Comparison of ENCODE assay signal across 12 cellular contexts in the genomic region with DNA sequence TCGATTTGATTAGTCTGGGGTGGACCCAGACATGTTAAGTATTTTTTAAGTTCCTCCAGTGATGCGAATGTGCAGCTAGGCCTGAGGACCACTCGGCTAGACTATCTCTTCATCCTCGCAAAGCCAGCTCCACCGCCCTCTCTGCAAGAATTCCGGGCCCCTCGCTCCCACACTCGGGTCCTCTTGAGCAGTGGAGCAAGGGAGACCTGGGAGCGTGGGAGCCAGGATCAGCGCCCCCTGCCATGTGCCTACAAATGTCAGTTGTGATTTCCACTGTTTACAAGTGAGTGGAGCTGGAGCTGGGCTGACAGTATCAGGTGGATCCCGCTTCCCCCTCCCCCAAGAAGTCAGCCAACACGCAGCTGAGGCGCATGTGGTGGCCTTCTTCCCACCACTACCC. TPM values are rescaled to one million over a fixed set of nuclear protein-coding genes. Genes with fewer than 3 reads are reported as not detected.
"Had no signal": no experiment of that assay in that cellular context is flagged by ENCODE, and none has a peak within 500 bp of the region (broad histone marks: within the 10 kb centered on the region; RNA-seq: fewer than 3 reads in every experiment).

No MANE protein-coding gene starts in this region.

- H3K4me3 Mint-ChIP-seq: activated T-cell treated with anti-CD3 and anti-CD28 coated beads, Interleukin-2, amount 50 U/mL, for 24 hours; natural killer cell treated with Interleukin-12 subunit alpha and Interleukin-12 subunit beta and Interleukin-15 and Interleukin-18, amount 100 ng/mL, for 72 hours had no signal

- DNase-seq: activated CD4-positive, alpha-beta T cell treated with anti-CD3 and anti-CD28 coated beads, Interleukin-2, amount 50 U/mL, for 4 hours; activated gamma-delta T cell; activated T-cell treated with anti-CD3 and anti-CD28 coated beads, Interleukin-2, amount 50 U/mL, for 24 hours; erythroblast; hippocampal formation; lower lobe of right lung; SJCRH30; small intestine had no signal

- ATAC-seq: lower lobe of right lung; natural killer cell treated with Interleukin-12 subunit alpha and Interleukin-12 subunit beta and Interleukin-15 and Interleukin-18, amount 100 ng/mL, for 72 hours had no signal

- H3K27ac Mint-ChIP-seq: activated T-cell treated with anti-CD3 and anti-CD28 coated beads, Interleukin-2, amount 50 U/mL, for 24 hours; natural killer cell treated with Interleukin-12 subunit alpha and Interleukin-12 subunit beta and Interleukin-15 and Interleukin-18, amount 100 ng/mL, for 72 hours had no signal

- H3K36me3 Mint-ChIP-seq: natural killer cell treated with Interleukin-12 subunit alpha and Interleukin-12 subunit beta and Interleukin-15 and Interleukin-18, amount 100 ng/mL, for 72 hours had no signal

- H3K9me3 Mint-ChIP-seq: activated T-cell treated with anti-CD3 and anti-CD28 coated beads, Interleukin-2, amount 50 U/mL, for 24 hours; natural killer cell treated with Interleukin-12 subunit alpha and Interleukin-12 subunit beta and Interleukin-15 and Interleukin-18, amount 100 ng/mL, for 72 hours had no signal

RNA-seq across cellular contexts. Expression of gene B3GNT6, which starts 6.7 kb away (rescaled TPM):
- total RNA-seq: cardiac septum; lower lobe of right lung; mononuclear cell; natural killer cell treated with Interleukin-12 subunit alpha and Interleukin-12 subunit beta and Interleukin-15 and Interleukin-18, amount 100 ng/mL, for 72 hours; SJCRH30; tibial nerve had no signal
